Comparison of ENCODE assay signal across 26 cellular contexts in genomic region chr7:117960351-117960750, GRCh38.
"Had no signal": no experiment of that assay in that cellular context is flagged by ENCODE, and none has a peak within 500 bp of the region (broad histone marks: within the 10 kb centered on the region; RNA-seq: fewer than 3 reads in every experiment).

No MANE protein-coding gene starts in this region.

- H3K4me3 Mint-ChIP-seq: activated CD4-positive, alpha-beta memory T cell treated with anti-CD3 and anti-CD28 coated beads, Interleukin-2, amount 10 ng/mL, durations not matched to agents 7 days and 5 days; activated CD4-positive, alpha-beta T cell treated with anti-CD3 and anti-CD28 coated beads, Interleukin-2, amount 10 ng/mL, durations not matched to agents 7 days and 5 days; activated naive CD4-positive, alpha-beta T cell treated with anti-CD3 and anti-CD28 coated beads, Interleukin-2, amount 10 ng/mL, durations not matched to agents 7 days and 5 days; activated naive CD8-positive, alpha-beta T cell; activated T-cell treated with anti-CD3 and anti-CD28 coated beads, Interleukin-2, amount 50 U/mL, for 24 hours; activated T-cell treated with anti-CD3 and anti-CD28 coated beads, Interleukin-2, amount 50 U/mL, for 72 hours; central memory CD8-positive, alpha-beta T cell; dendritic cell treated with granulocyte-macrophage colony-stimulating factor and Interleukin-4, amounts not matched to agents 40 ng/mL and 50 ng/mL, for 4 days; endodermal cell; WTC11 had no signal

- H3K4me1 Mint-ChIP-seq: activated CD4-positive, alpha-beta memory T cell treated with anti-CD3 and anti-CD28 coated beads, Interleukin-2, amount 10 ng/mL, durations not matched to agents 7 days and 5 days; activated CD4-positive, alpha-beta T cell treated with anti-CD3 and anti-CD28 coated beads, Interleukin-2, amount 10 ng/mL, durations not matched to agents 7 days and 5 days; activated naive CD4-positive, alpha-beta T cell treated with anti-CD3 and anti-CD28 coated beads, Interleukin-2, amount 10 ng/mL, durations not matched to agents 7 days and 5 days; central memory CD8-positive, alpha-beta T cell had no signal

- ATAC-seq: activated T-cell treated with anti-CD3 and anti-CD28 coated beads, Interleukin-2, amount 50 U/mL, for 72 hours; esophagus mucosa; WTC11 had no signal

- H3K4me3 ChIP-seq: coronary artery, dorsolateral prefrontal cortex had no signal

- H3K36me3 Mint-ChIP-seq: activated naive CD4-positive, alpha-beta T cell treated with anti-CD3 and anti-CD28 coated beads, Interleukin-2, amount 10 ng/mL, durations not matched to agents 7 days and 5 days; activated naive CD8-positive, alpha-beta T cell; WTC11 had no signal

- H3K9me3 Mint-ChIP-seq: activated CD4-positive, alpha-beta memory T cell treated with anti-CD3 and anti-CD28 coated beads, Interleukin-2, amount 10 ng/mL, durations not matched to agents 7 days and 5 days; activated CD4-positive, alpha-beta T cell treated with anti-CD3 and anti-CD28 coated beads, Interleukin-2, amount 10 ng/mL, durations not matched to agents 7 days and 5 days; activated naive CD4-positive, alpha-beta T cell treated with anti-CD3 and anti-CD28 coated beads, Interleukin-2, amount 10 ng/mL, durations not matched to agents 7 days and 5 days; activated T-cell treated with anti-CD3 and anti-CD28 coated beads, Interleukin-2, amount 50 U/mL, for 24 hours; activated T-cell treated with anti-CD3 and anti-CD28 coated beads, Interleukin-2, amount 50 U/mL, for 72 hours; central memory CD8-positive, alpha-beta T cell; dendritic cell treated with granulocyte-macrophage colony-stimulating factor and Interleukin-4, amounts not matched to agents 40 ng/mL and 50 ng/mL, for 4 days; endodermal cell; WTC11 had no signal

- H3K27me3 ChIP-seq: brain microvascular endothelial cell, dorsolateral prefrontal cortex had no signal

- H3K27me3 Mint-ChIP-seq: activated CD4-positive, alpha-beta memory T cell treated with anti-CD3 and anti-CD28 coated beads, Interleukin-2, amount 10 ng/mL, durations not matched to agents 7 days and 5 days; activated CD4-positive, alpha-beta T cell treated with anti-CD3 and anti-CD28 coated beads, Interleukin-2, amount 10 ng/mL, durations not matched to agents 7 days and 5 days; activated naive CD4-positive, alpha-beta T cell treated with anti-CD3 and anti-CD28 coated beads, Interleukin-2, amount 10 ng/mL, durations not matched to agents 7 days and 5 days; activated naive CD8-positive, alpha-beta T cell; activated T-cell treated with anti-CD3 and anti-CD28 coated beads, Interleukin-2, amount 50 U/mL, for 24 hours; dendritic cell treated with granulocyte-macrophage colony-stimulating factor and Interleukin-4, amounts not matched to agents 40 ng/mL and 50 ng/mL, for 4 days had no signal

- H3K27ac Mint-ChIP-seq: activated CD4-positive, alpha-beta memory T cell treated with anti-CD3 and anti-CD28 coated beads, Interleukin-2, amount 10 ng/mL, durations not matched to agents 7 days and 5 days; activated CD4-positive, alpha-beta T cell treated with anti-CD3 and anti-CD28 coated beads, Interleukin-2, amount 10 ng/mL, durations not matched to agents 7 days and 5 days; activated naive CD4-positive, alpha-beta T cell treated with anti-CD3 and anti-CD28 coated beads, Interleukin-2, amount 10 ng/mL, durations not matched to agents 7 days and 5 days; activated naive CD8-positive, alpha-beta T cell; activated T-cell treated with anti-CD3 and anti-CD28 coated beads, Interleukin-2, amount 50 U/mL, for 24 hours; activated T-cell treated with anti-CD3 and anti-CD28 coated beads, Interleukin-2, amount 50 U/mL, for 72 hours; dendritic cell treated with granulocyte-macrophage colony-stimulating factor and Interleukin-4, amounts not matched to agents 40 ng/mL and 50 ng/mL, for 4 days; endodermal cell had no signal

- DNase-seq: activated CD4-positive, alpha-beta memory T cell treated with anti-CD3 and anti-CD28 coated beads, Interleukin-2, amount 10 ng/mL, durations not matched to agents 7 days and 5 days; activated CD4-positive, alpha-beta T cell treated with anti-CD3 and anti-CD28 coated beads for 1 hour; activated CD4-positive, alpha-beta T cell treated with anti-CD3 and anti-CD28 coated beads for 4 hours; activated CD4-positive, alpha-beta T cell treated with anti-CD3 and anti-CD28 coated beads, Interleukin-2, amount 10 ng/mL, durations not matched to agents 7 days and 5 days; activated CD4-positive, alpha-beta T cell treated with anti-CD3 and anti-CD28 coated beads, Interleukin-2, amount 50 U/mL, for 4 hours; activated CD8-positive, alpha-beta memory T cell treated with anti-CD3 and anti-CD28 coated beads, Interleukin-2, amount 50 U/mL, for 48 hours; activated gamma-delta T cell; activated naive CD4-positive, alpha-beta T cell; activated naive CD4-positive, alpha-beta T cell treated with anti-CD3 and anti-CD28 coated beads, Interleukin-2, amount 10 ng/mL, durations not matched to agents 7 days and 5 days; activated T-cell treated with anti-CD3 and anti-CD28 coated beads for 4 hours; activated T-cell treated with anti-CD3 and anti-CD28 coated beads, Interleukin-2, amount 50 U/mL, for 24 hours; activated T-cell treated with anti-CD3 and anti-CD28 coated beads, Interleukin-2, amount 50 U/mL, for 72 hours; amniotic stem cell; anterior cingulate cortex; brain microvascular endothelial cell; dorsolateral prefrontal cortex; effector memory CD4-positive, alpha-beta T cell; endodermal cell; foreskin fibroblast; T-helper 2 cell had no signal

- H3K36me3 ChIP-seq: brain microvascular endothelial cell had no signal
